ENCODE assay signal across 26 cellular contexts in the genomic region with DNA sequence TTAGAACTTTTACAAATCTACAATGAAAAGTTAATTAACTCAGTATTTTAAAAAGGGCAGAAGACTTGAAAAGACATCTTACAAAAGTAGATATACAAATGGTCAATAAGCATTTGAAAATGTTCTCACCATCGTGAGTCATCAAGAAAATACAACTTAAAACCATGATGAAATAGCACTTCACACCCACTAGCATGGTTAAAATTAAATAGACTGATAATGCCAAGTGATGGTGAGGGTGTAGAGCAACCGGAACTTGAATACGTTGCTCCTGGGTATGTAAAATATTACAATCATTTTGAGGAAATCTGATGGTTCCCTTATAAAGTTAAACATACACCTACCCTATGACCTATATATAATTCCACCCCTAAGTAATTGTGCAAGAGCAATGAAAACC.
DNase-seq lines count a peak whose midpoint lies in the region; ATAC-seq, FAIRE-seq and TF ChIP-seq lines count a peak whose summit lies in the region.
"Had no signal": no experiment of that assay in that cellular context is flagged by ENCODE, and none has a peak within 500 bp of the region (broad histone marks: within the 10 kb centered on the region; RNA-seq: fewer than 3 reads in every experiment).

No MANE protein-coding gene starts in this region.

- TF ChIP-seq CTCF in bronchial epithelial cell (IDR thresholded peaks at IDR 0.05; ENCODE audit: insufficient read depth, low read length, severe bottlenecking), result no peak
- TF ChIP-seq CTCF in GM20000 (IDR thresholded peaks at IDR 0.05; ENCODE audit: extremely low read depth, missing control alignments), result no peak
- no peak for TF ChIP-seq CTCF in SK-N-SH (IDR thresholded peaks at IDR 0.05)

- H3K9me3 ChIP-seq in SK-N-SH, result no peaks in the 10 kb centered on the region
- H3K9me3 ChIP-seq: spleen, upper lobe of right lung had no signal

- POLR2A ChIA-PET in SK-N-SH (lab: Yijun Ruan, JAX), result no interaction called here

- H3K79me2 ChIP-seq in SK-N-SH (ENCODE audit: insufficient read depth), result no peaks in the 10 kb centered on the region

- H3K36me3 ChIP-seq in bronchial epithelial cell (ENCODE audit: control insufficient read depth, insufficient read depth, low read length) (no peaks in the 10 kb centered on the region), SK-N-SH (replicated peaks in 1 of 2; ENCODE audit: control insufficient read depth in 1 of 2, insufficient read depth in 2 of 2, low read length in 1 of 2) (peaks cover 13 to 21% of the 10 kb centered on the region in 2 experiments)
- H3K36me3 ChIP-seq: upper lobe of right lung had no signal

- H3K9me2 ChIP-seq in SK-N-SH, result no peaks in the 10 kb centered on the region

- FAIRE-seq in bronchial epithelial cell (lab: Jason Lieb, UNC), result no peak
- FAIRE-seq: D721Med, endometrium, HTR-8/SVneo had no signal

- DNase-seq in ACHN (peak; percentile 6), NCI-H226 (peak; percentile 35), bronchial epithelial cell (ENCODE audit: low read depth) (peak; percentile 77), kidney tubule cell (ENCODE audit: low spot score) (peak; percentile 60), NCI-H1048 (lab: John Stamatoyannopoulos, UW) (no peak), GM20000 (ENCODE audit: low spot score) (no peak), SK-N-SH (no peak)
- DNase-seq: activated CD4-positive, alpha-beta T cell treated with anti-CD3 and anti-CD28 coated beads for 36 hours; activated T-cell treated with anti-CD3 and anti-CD28 coated beads, Interleukin-2, amount 50 U/mL, for 24 hours; C1 segment of cervical spinal cord; MV-4-11; naive thymus-derived CD8-positive, alpha-beta T cell; NCI-H1694 treated with DMSO at 0.1 percent for 48 hours; NCI-H2171 treated with DMSO at 0.1 percent for 48 hours; NCI-H526 treated with DMSO at 0.1 percent for 48 hours; spleen; stimulated activated CD4-positive, alpha-beta T cell treated with anti-CD3 and anti-CD28 coated beads, Interleukin-4, amount 100 ng/mL, for 1 hour; T-helper 17 cell; upper lobe of right lung had no signal

- H3F3A ChIP-seq in SK-N-SH (replicated peaks; ENCODE audit: insufficient read depth), result peaks cover 4% of the 10 kb centered on the region

- H3K27me3 ChIP-seq in bronchial epithelial cell (ENCODE audit: control insufficient read depth, insufficient read depth, low read length) (no peaks in the 10 kb centered on the region), SK-N-SH (ENCODE audit: insufficient read depth) (no peaks in the 10 kb centered on the region)
- H3K27me3 ChIP-seq: spleen, upper lobe of right lung had no signal

- no peak overlapping the region for H3K9ac ChIP-seq in SK-N-SH
- H3K9ac ChIP-seq: KMS-11 had no signal

- CTCF ChIA-PET in SK-N-SH (lab: Yijun Ruan, JAX), result no interaction called here

- H2AFZ ChIP-seq in SK-N-SH (ENCODE audit: low read depth), result no peak overlapping the region

- TF ChIP-seq RAD21 in SK-N-SH (IDR thresholded peaks at IDR 0.05; ENCODE audit: low read length), result no peak

- TF ChIP-seq EP300 in SK-N-SH (IDR thresholded peaks at IDR 0.05; ENCODE audit: borderline replicate concordance in 1 of 2, low read depth in 1 of 2, low read length in 1 of 2), result no peak

- no peak for ATAC-seq in GM19023 (IDR thresholded peaks at IDR 0.05; ENCODE audit: unreplicated experiment)
- ATAC-seq: activated CD4-positive, alpha-beta T cell treated with anti-CD3 and anti-CD28 coated beads for 36 hours; naive thymus-derived CD8-positive, alpha-beta T cell; stimulated activated memory B cell treated with anti-CD40 and anti-IgM and Interleukin-4, amounts not matched to agents 10 μg/mL and 1 μg/mL and 100 μg/mL, for 72 hours; T-helper 17 cell had no signal

- in situ Hi-C loops in ACHN (cut with HindIII; ENCODE audit: low pct_ligation_motif_present, low pct_unique_long_range_greater_than_20kb, low sequenced_read_pairs), result no loop called here

- WGBS in SK-N-SH (ENCODE audit: low lambda C conversion rate), result 93% methylated on average over 3 of the region's 3 CpGs

- no peak overlapping the region for H3K4me3 ChIP-seq in bronchial epithelial cell (ENCODE audit: low read depth, low read length)
- H3K4me3 ChIP-seq in SK-N-SH (ENCODE audit: low read depth in 2 of 2, low read length in 1 of 2), result no peak overlapping the region
- H3K4me3 ChIP-seq: SK-N-MC, spleen, upper lobe of right lung had no signal

- no peak overlapping the region for H3K27ac ChIP-seq in SK-N-SH (ENCODE audit: low read depth in 2 of 2, low read length in 1 of 2)
- H3K27ac ChIP-seq: KMS-11, SK-N-MC, spleen, upper lobe of right lung had no signal

- H3K4me1 ChIP-seq in SK-N-SH (ENCODE audit: control insufficient read depth in 1 of 2, insufficient read depth in 2 of 2, low read depth in 1 of 2, low read length in 1 of 2), result peaks cover 13 to 21% of the 10 kb centered on the region in 2 experiments; a peak in 3 of 4 replicates
- H3K4me1 ChIP-seq: upper lobe of right lung had no signal

- H4K20me1 ChIP-seq in SK-N-SH (ENCODE audit: insufficient read depth), result no peaks in the 10 kb centered on the region

- no peak overlapping the region for H3K4me2 ChIP-seq in SK-N-SH
- H3K4me2 ChIP-seq: KMS-11 had no signal

TF ChIP-seq in SK-N-SH, 30 proteins besides CTCF, POLR2A, EP300 and RAD21:
- no peak for TF ChIP-seq ELF1 (IDR thresholded peaks at IDR 0.05)

Comparison
In these comparisons a context has a peak if more than half of its experiments do, and no peak if none do; other contexts are left out.
1. DNase-seq: peak in ACHN (single experiment), NCI-H226 (single experiment), bronchial epithelial cell (single experiment) and kidney tubule cell (single experiment); none in NCI-H1048 (single experiment), GM20000 (single experiment) and SK-N-SH (single experiment).